ENCODE assay signal across 29 cellular contexts in the genomic region with DNA sequence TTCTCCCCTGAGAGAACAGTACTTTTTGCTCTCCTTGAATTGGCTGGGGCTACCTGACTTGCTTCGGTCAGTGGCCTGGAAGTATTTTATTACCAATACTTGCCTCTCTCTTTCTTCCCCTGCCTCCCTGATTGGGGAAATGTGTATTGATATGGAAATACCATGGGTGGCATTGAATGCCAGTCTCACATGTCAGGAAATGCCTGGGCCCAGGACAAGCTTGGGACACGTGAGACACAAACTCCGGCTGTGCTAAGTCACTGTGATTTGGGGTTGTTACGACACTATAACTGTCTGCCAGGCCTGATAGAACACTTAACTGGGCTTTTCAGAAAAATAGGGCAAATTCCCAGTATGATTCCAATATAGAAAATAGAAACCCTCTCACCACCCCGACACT.
"Had no signal": no experiment of that assay in that cellular context is flagged by ENCODE, and none has a peak within 500 bp of the region (broad histone marks: within the 10 kb centered on the region; RNA-seq: fewer than 3 reads in every experiment).

No MANE protein-coding gene starts in this region.

- H3K4me3 ChIP-seq: dorsolateral prefrontal cortex, gastrocnemius medialis, heart left ventricle, hepatocyte, left ventricle myocardium inferior, mucosa of descending colon, prostate gland, skin epidermis, stomach, thyroid gland had no signal

- DNase-seq: caudate nucleus; cerebellar nuclear complex; cortex of kidney; dorsolateral prefrontal cortex; effector CD4-positive, alpha-beta T cell; foreskin fibroblast; gastrocnemius medialis; heart left ventricle; left cardiac atrium; left ventricle myocardium inferior; mesenchymal stem cell; mucosa of descending colon; naive thymus-derived CD4-positive, alpha-beta T cell; nucleus accumbens; right cardiac atrium; stimulated activated CD4-positive, alpha-beta T cell treated with anti-CD3 and anti-CD28 coated beads, Interleukin-15, amount 100 ng/mL, for 24 hours; stimulated activated CD4-positive, alpha-beta T cell treated with anti-CD3 and anti-CD28 coated beads, Interleukin-4, amount 100 ng/mL, for 1 hour; stimulated activated CD8-positive, alpha-beta memory T cell treated with anti-CD3 and anti-CD28 coated beads, Interleukin-4, amount 100 ng/mL, for 48 hours; stimulated activated naive CD4-positive, alpha-beta T cell treated with Interleukin-2 at 50 U/mL for 16 hours; stomach; trophoblast cell had no signal

- H3K27ac Mint-ChIP-seq: mesothelial cell of epicardium; naive thymus-derived CD4-positive, alpha-beta T cell; nephron had no signal

- H3K4me1 ChIP-seq: gastrocnemius medialis had no signal

- FAIRE-seq: kidney, urothelium cell line had no signal

- H3K4me2 ChIP-seq: hepatocyte had no signal

- H2AFZ ChIP-seq: hepatocyte had no signal

- H3K36me3 ChIP-seq: gastrocnemius medialis, heart left ventricle, left ventricle myocardium inferior, prostate gland, stomach, thyroid gland had no signal

- H3K36me3 Mint-ChIP-seq: mesothelial cell of epicardium; naive thymus-derived CD4-positive, alpha-beta T cell had no signal

- H3K9me3 ChIP-seq: gastrocnemius medialis, left ventricle myocardium inferior, mucosa of descending colon, prostate gland, stomach, thyroid gland had no signal

- H3K27me3 ChIP-seq: dorsolateral prefrontal cortex, gastrocnemius medialis, heart left ventricle, hepatocyte, stomach, thyroid gland had no signal

- ATAC-seq: gastrocnemius medialis; left cardiac atrium; naive thymus-derived CD4-positive, alpha-beta T cell had no signal

- H3K79me2 ChIP-seq: hepatocyte had no signal

- H3K27ac ChIP-seq: dorsolateral prefrontal cortex, gastrocnemius medialis, heart left ventricle, left ventricle myocardium inferior, prostate gland, thyroid gland had no signal

- H3K4me3 Mint-ChIP-seq: mesothelial cell of epicardium; naive thymus-derived CD4-positive, alpha-beta T cell; nephron had no signal
